In the genomic region with DNA sequence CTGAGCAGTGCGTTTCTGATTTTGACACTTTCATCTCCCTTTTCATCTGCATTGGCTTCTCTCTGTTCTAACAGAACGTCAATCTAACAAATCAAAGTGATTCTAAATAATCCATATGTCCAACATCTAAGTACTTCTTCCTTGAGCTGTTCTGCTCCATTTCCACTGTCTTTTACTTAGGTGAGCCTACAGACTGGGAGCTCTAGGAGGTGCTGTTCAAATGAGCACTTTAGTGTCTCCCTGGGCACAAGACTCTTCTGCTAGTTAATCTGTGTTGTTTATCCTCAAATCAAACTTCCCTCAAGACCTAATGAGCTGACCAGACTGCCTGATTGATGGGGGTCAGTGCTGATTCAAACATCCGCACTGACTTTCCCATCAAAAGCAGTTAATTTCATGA, we compare ENCODE assay signal across 24 cellular contexts.
A peak's percentile ranks its signal among the peaks of the same experiment; 100 is the strongest.
DNase-seq lines count a peak whose midpoint lies in the region; ATAC-seq and TF ChIP-seq lines count a peak whose summit lies in the region.
"Had no signal": no experiment of that assay in that cellular context is flagged by ENCODE, and none has a peak within 500 bp of the region (broad histone marks: within the 10 kb centered on the region; RNA-seq: fewer than 3 reads in every experiment).

No MANE protein-coding gene starts in this region.

- peaks cover 2% of the 10 kb centered on the region for H3K4me1 Mint-ChIP-seq in endodermal cell
- H3K4me1 Mint-ChIP-seq in progenitor cell of endocrine pancreas (ENCODE audit: low read depth): peaks cover 14% of the 10 kb centered on the region

- H3K36me3 Mint-ChIP-seq in endodermal cell (ENCODE audit: low read depth): no peaks in the 10 kb centered on the region
- H3K36me3 Mint-ChIP-seq in progenitor cell of endocrine pancreas (ENCODE audit: insufficient read depth): no peaks in the 10 kb centered on the region

- no peaks in the 10 kb centered on the region for H3K9me3 ChIP-seq in endodermal cell (ENCODE audit: control insufficient read depth, low read length)
- H3K9me3 ChIP-seq: BE2C, HAP-1, MG63, SJCRH30 had no signal

- no peak overlapping the region for H3K4me3 Mint-ChIP-seq in endodermal cell
- H3K4me3 Mint-ChIP-seq in progenitor cell of endocrine pancreas (ENCODE audit: low read depth): no peak overlapping the region

- 91 to 93% methylated on average over 3 of the region's 3 CpGs for WGBS in endodermal cell (ENCODE audit: insufficient coverage in 1 of 2, insufficient read length in 1 of 2), 2 experiments

- intact Hi-C loops in dorsolateral prefrontal cortex (cut with DNase I): no loop called here

- H3K36me3 ChIP-seq in endodermal cell (ENCODE audit: control insufficient read depth, insufficient read depth, low read length): no peaks in the 10 kb centered on the region
- H3K36me3 ChIP-seq: BE2C, HAP-1, MG63, SJCRH30 had no signal

- no peak for ATAC-seq in HG03280 (IDR thresholded peaks at IDR 0.05; ENCODE audit: unreplicated experiment)
- ATAC-seq: Right ventricle myocardium inferior had no signal

- H3K4me1 ChIP-seq in endodermal cell (ENCODE audit: control insufficient read depth, insufficient read depth, low read length): no peaks in the 10 kb centered on the region
- H3K4me1 ChIP-seq: BE2C, HAP-1, SJCRH30 had no signal

- H3K27ac Mint-ChIP-seq in endodermal cell: no peak overlapping the region
- H3K27ac Mint-ChIP-seq in progenitor cell of endocrine pancreas: no peak overlapping the region

- TF ChIP-seq CTCF in endodermal cell (conservative IDR thresholded peaks at IDR 0.05) (peak; percentile 72), progenitor cell of endocrine pancreas (IDR thresholded peaks at IDR 0.05; ENCODE audit: unreplicated experiment) (peak; percentile 14), dorsolateral prefrontal cortex (IDR thresholded peaks at IDR 0.05 in 54 of 56, conservative IDR thresholded peaks at IDR 0.05 in 2 of 56; ENCODE audit: low read depth in 1 of 56, partially characterized antibody in 56 of 56) (no peak)

- H3K4me3 ChIP-seq in endodermal cell (ENCODE audit: low read length): no peak overlapping the region
- no peak overlapping the region for H3K4me3 ChIP-seq in dorsolateral prefrontal cortex
- H3K4me3 ChIP-seq: HAP-1, MG63, PC-9, SJCRH30 had no signal

- H3K27me3 ChIP-seq in endodermal cell (ENCODE audit: control insufficient read depth, insufficient read depth, low read length, poor library complexity, severe bottlenecking) (no peaks in the 10 kb centered on the region), dorsolateral prefrontal cortex (peaks cover 0 to 10% (median 0%) of the 10 kb centered on the region in 45 donors)
- H3K27me3 ChIP-seq: BE2C, SJCRH30 had no signal

- H3K9me3 Mint-ChIP-seq in endodermal cell (no peaks in the 10 kb centered on the region), progenitor cell of endocrine pancreas (ENCODE audit: low read depth) (no peaks in the 10 kb centered on the region)

- no peak overlapping the region for H3K9ac ChIP-seq in endodermal cell (ENCODE audit: extremely low read depth, low read length, poor library complexity, severe bottlenecking)

- DNase-seq in NCI-H82 (lab: John Stamatoyannopoulos, UW) (peak; percentile 7), NCI-H82 treated with DMSO at 0.1 percent for 48 hours (lab: John Stamatoyannopoulos, UW; ENCODE audit: unreplicated experiment) (no peak), NCI-H69 (lab: John Stamatoyannopoulos, UW) (peak; percentile 27), endodermal cell (no peak), progenitor cell of endocrine pancreas (ENCODE audit: low spot score, unreplicated experiment) (no peak), AG20443 (ENCODE audit: low spot score) (no peak), dorsolateral prefrontal cortex (no peak)
- DNase-seq: BE2C, Calu3, DMS79 treated with DMSO at 0.1 percent for 48 hours, KBM-7, MG63, NCI-H1105 treated with DMSO at 0.1 percent for 48 hours, NCI-H146, NCI-H1930, NCI-H2107, NCI-H524, NCI-H774, PC-9, SJCRH30 had no signal

- H3K27ac ChIP-seq in endodermal cell (ENCODE audit: low read depth, low read length) (no peak overlapping the region), dorsolateral prefrontal cortex (no peak overlapping the region)
- H3K27ac ChIP-seq: 22Rv1, PC-9, SJCRH30 had no signal

- H3K27me3 Mint-ChIP-seq in endodermal cell (ENCODE audit: insufficient read depth): no peaks in the 10 kb centered on the region
- H3K27me3 Mint-ChIP-seq in progenitor cell of endocrine pancreas: no peaks in the 10 kb centered on the region

Comparison
In these comparisons a context has a peak if more than half of its experiments do, and no peak if none do; other contexts are left out.
1. DNase-seq: peak in NCI-H82 (single experiment) and NCI-H69 (single experiment); none in NCI-H82 treated with DMSO at 0.1 percent for 48 hours (single experiment), endodermal cell (single experiment), progenitor cell of endocrine pancreas (single experiment), AG20443 (single experiment) and dorsolateral prefrontal cortex (0 of 10).
2. CTCF ChIP-seq: peak in endodermal cell (single experiment) and progenitor cell of endocrine pancreas (single experiment); none in dorsolateral prefrontal cortex (0 of 56).